11 cellular contexts compared by ENCODE assay signal in genomic region chr12:108646597-108647190, GRCh38. TPM values are rescaled to one million over a fixed set of nuclear protein-coding genes. Genes with fewer than 3 reads are reported as not detected.
DNase-seq lines count a peak whose midpoint lies in the region; ATAC-seq and TF ChIP-seq lines count a peak whose summit lies in the region.
"Had no signal": no experiment of that assay in that cellular context is flagged by ENCODE, and none has a peak within 500 bp of the region (broad histone marks: within the 10 kb centered on the region; RNA-seq: fewer than 3 reads in every experiment).

No MANE protein-coding gene starts in this region.

- H3K27me3 ChIP-seq in GM23248 (replicated peaks; ENCODE audit: insufficient read depth) (no peaks in the 10 kb centered on the region), parathyroid adenoma (ENCODE audit: control insufficient read depth, insufficient read depth, low read length) (no peaks in the 10 kb centered on the region)

- H4K20me1 ChIP-seq in GM23248 (ENCODE audit: insufficient read depth): no peaks in the 10 kb centered on the region

- peak overlapping the region; percentile 85 for H3K27ac Mint-ChIP-seq in T-helper 1 cell treated with Interleukin-12 subunit alpha and Interleukin-12 subunit beta and Interleukin-4 antibody, amounts not matched to agents 30 μg/mL and 1 μg/mL, for 36 hours
- peak overlapping the region; percentile 57 for H3K27ac Mint-ChIP-seq in endothelial cell (ENCODE audit: unreplicated experiment)

- 62 to 66% methylated on average over 6 of the region's 6 CpGs for WGBS in GM23248 (ENCODE audit: low coverage in 1 of 2, low lambda C conversion rate in 2 of 2, missing lambda C conversion rate in 2 of 2), 2 experiments

- peaks cover 30% of the 10 kb centered on the region for H3K4me1 Mint-ChIP-seq in T-helper 1 cell treated with Interleukin-12 subunit alpha and Interleukin-12 subunit beta and Interleukin-4 antibody, amounts not matched to agents 30 μg/mL and 1 μg/mL, for 36 hours (ENCODE audit: low read depth)
- peaks cover 37% of the 10 kb centered on the region for H3K4me1 Mint-ChIP-seq in endothelial cell (ENCODE audit: unreplicated experiment)

- H3K4me2 ChIP-seq in GM23248 (ENCODE audit: unreplicated experiment) (no peak overlapping the region), parathyroid adenoma (ENCODE audit: low read length) (peak overlapping the region; percentile 27)

- H2AFZ ChIP-seq in GM23248 (no peak overlapping the region), parathyroid adenoma (peak overlapping the region; percentile 35)

- H3K4me1 ChIP-seq in GM23248 (ENCODE audit: insufficient read depth) (peaks cover 73% of the 10 kb centered on the region), parathyroid adenoma (peaks cover 35% of the 10 kb centered on the region)

- no peaks in the 10 kb centered on the region for H3K27me3 Mint-ChIP-seq in T-helper 1 cell treated with Interleukin-12 subunit alpha and Interleukin-12 subunit beta and Interleukin-4 antibody, amounts not matched to agents 30 μg/mL and 1 μg/mL, for 36 hours (ENCODE audit: low read depth)
- H3K27me3 Mint-ChIP-seq in endothelial cell (ENCODE audit: unreplicated experiment): peaks cover 12% of the 10 kb centered on the region

- H3K36me3 Mint-ChIP-seq in T-helper 1 cell treated with Interleukin-12 subunit alpha and Interleukin-12 subunit beta and Interleukin-4 antibody, amounts not matched to agents 30 μg/mL and 1 μg/mL, for 36 hours (ENCODE audit: low read depth): peaks cover 26% of the 10 kb centered on the region
- H3K36me3 Mint-ChIP-seq in endothelial cell (ENCODE audit: low read depth, unreplicated experiment): peaks cover 49% of the 10 kb centered on the region

- DNase-seq in GM23248 (peak; percentile 47), endothelial cell (ENCODE audit: low spot score) (no peak), A172 (ENCODE audit: low spot score) (no peak), D341Med (ENCODE audit: low spot score) (no peak)
- DNase-seq: activated effector memory CD4-positive, alpha-beta T cell treated with Interleukin-2 at 50 U/mL for 16 hours; cortex of kidney; DMS153 had no signal

- no peaks in the 10 kb centered on the region for H3K9me3 Mint-ChIP-seq in T-helper 1 cell treated with Interleukin-12 subunit alpha and Interleukin-12 subunit beta and Interleukin-4 antibody, amounts not matched to agents 30 μg/mL and 1 μg/mL, for 36 hours
- H3K9me3 Mint-ChIP-seq in endothelial cell (ENCODE audit: unreplicated experiment): no peaks in the 10 kb centered on the region

- H3K79me2 ChIP-seq in GM23248 (ENCODE audit: insufficient read depth) (peaks cover 67% of the 10 kb centered on the region), parathyroid adenoma (no peaks in the 10 kb centered on the region)

- peaks cover 73% of the 10 kb centered on the region for H3K36me3 ChIP-seq in GM23248 (ENCODE audit: low read depth)
- H3K36me3 ChIP-seq in parathyroid adenoma (ENCODE audit: control insufficient read depth, insufficient read depth, low read length): no peaks in the 10 kb centered on the region

- ATAC-seq in GM18909 (IDR thresholded peaks at IDR 0.05; ENCODE audit: poor library complexity, unreplicated experiment): no peak

- peak overlapping the region; percentile 57 for H3K4me3 Mint-ChIP-seq in T-helper 1 cell treated with Interleukin-12 subunit alpha and Interleukin-12 subunit beta and Interleukin-4 antibody, amounts not matched to agents 30 μg/mL and 1 μg/mL, for 36 hours
- no peak overlapping the region for H3K4me3 Mint-ChIP-seq in endothelial cell (ENCODE audit: unreplicated experiment)

- H3K27ac ChIP-seq in GM23248 (peak overlapping the region; percentile 92), parathyroid adenoma (peak overlapping the region; percentile 55)

- peak overlapping the region; percentile 16; the same call in 1 of the 2 replicates for H3K9ac ChIP-seq in GM23248
- H3K9ac ChIP-seq in parathyroid adenoma: no peak overlapping the region

- no peaks in the 10 kb centered on the region for H3K9me3 ChIP-seq in GM23248 (ENCODE audit: low read depth)
- H3K9me3 ChIP-seq in parathyroid adenoma (ENCODE audit: control insufficient read depth, low read length): no peaks in the 10 kb centered on the region

- H3K4me3 ChIP-seq in GM23248: no peak overlapping the region
- H3K4me3 ChIP-seq in parathyroid adenoma (ENCODE audit: low read depth, low read length): no peak overlapping the region

- in situ Hi-C loops in GM23248 (cut with MboI): no loop called here

- no peak for TF ChIP-seq CTCF in endothelial cell (IDR thresholded peaks at IDR 0.05; ENCODE audit: unreplicated experiment)
- TF ChIP-seq CTCF in parathyroid adenoma (IDR thresholded peaks at IDR 0.05): no peak

- peaks cover 90% of the 10 kb centered on the region for H3F3A ChIP-seq in GM23248 (ENCODE audit: insufficient read depth)

- H3K9me2 ChIP-seq in GM23248 (ENCODE audit: insufficient read depth): no peaks in the 10 kb centered on the region

RNA-seq across cellular contexts. Expression of gene SELPLG, which starts 13.0 kb away (rescaled TPM):
- total RNA-seq in GM23248 (2014; rRNA removed; shearing (Covaris generic)): 4.4 and 6.1 TPM in 2 replicates
- 6.2 and 6.7 TPM in 2 replicates for polyA plus RNA-seq in GM23248 (2016; fragmentation: Nextera tagmentation; extraction: Ambion mirVana)
- total RNA-seq in endothelial cell (ENCODE audit: unreplicated experiment): 1.6 TPM
- total RNA-seq in A172 (2014; rRNA removed; shearing (Covaris generic)): 1.2 and 2.4 TPM in 2 replicates

RNA-seq across cellular contexts. Expression of gene TMEM119, which starts 48.8 kb away (rescaled TPM):
- total RNA-seq in GM23248 (2014; rRNA removed; shearing (Covaris generic)): 58.6 and 93.2 TPM in 2 replicates
- polyA plus RNA-seq in GM23248 (2016; fragmentation: Nextera tagmentation; extraction: Ambion mirVana): 55.5 and 58.1 TPM in 2 replicates
- 0.36 TPM for total RNA-seq in endothelial cell (ENCODE audit: unreplicated experiment)
- not detected in 2 replicates for total RNA-seq in A172 (2014; rRNA removed; shearing (Covaris generic))
- total RNA-seq: pulmonary artery endothelial cell had no signal

Comparison
In these comparisons a context has a peak if more than half of its experiments do, and no peak if none do; other contexts are left out.
1. RNA of gene TMEM119, which starts 48.8 kb away (total RNA-seq): 58.6 to 93.2 TPM in GM23248; 0.36 TPM in endothelial cell (single experiment) and not detected in A172; every median in the first group is over 10 times any median in the second.